ENCODE assay signal across 29 cellular contexts in the genomic region with DNA sequence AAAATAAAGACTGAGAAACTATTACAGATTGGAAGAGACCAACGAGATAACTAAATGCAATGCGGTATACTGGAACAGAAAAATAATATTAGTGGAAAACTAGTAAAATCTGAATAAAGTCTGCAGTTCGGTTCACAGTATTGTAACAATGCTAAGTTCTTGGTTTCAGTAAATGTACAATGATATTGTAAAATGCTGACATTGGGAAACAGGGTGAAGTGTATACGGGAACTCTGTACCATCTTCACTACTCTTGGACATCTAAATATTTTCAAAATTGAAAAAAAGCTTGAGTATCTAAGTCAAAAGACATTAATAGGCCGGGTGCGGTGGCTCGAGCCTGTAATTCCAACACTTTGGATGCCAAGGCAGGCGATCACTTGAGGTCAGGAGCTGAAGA.
"Had no signal": no experiment of that assay in that cellular context is flagged by ENCODE, and none has a peak within 500 bp of the region (broad histone marks: within the 10 kb centered on the region; RNA-seq: fewer than 3 reads in every experiment).

No MANE protein-coding gene starts in this region.

- DNase-seq: naive thymus-derived CD8-positive, alpha-beta T cell; nephron progenitor cell; nucleus accumbens; pancreas; retina; right cardiac atrium; spleen; stimulated activated CD4-positive, alpha-beta T cell treated with anti-CD3 and anti-CD28 coated beads, Interleukin-12 subunit alpha, Interleukin-12 subunit beta, amount 100 ng/mL, for 4 hours; stimulated activated CD4-positive, alpha-beta T cell treated with anti-CD3 and anti-CD28 coated beads, Interleukin-1b, Interleukin-23, amount 100 ng/mL, for 48 hours; stimulated activated CD4-positive, alpha-beta T cell treated with anti-CD3 and anti-CD28 coated beads, Interleukin-4, amount 100 ng/mL, for 1 hour; stimulated activated CD4-positive, alpha-beta T cell treated with anti-CD3 and anti-CD28 coated beads, Interleukin-4, amount 100 ng/mL, for 4 hours; stimulated activated CD8-positive, alpha-beta memory T cell treated with anti-CD3 and anti-CD28 coated beads, Interleukin-4, amount 100 ng/mL, for 48 hours; stimulated activated naive CD4-positive, alpha-beta T cell; stimulated activated naive CD8-positive, alpha-beta T cell treated with anti-CD3 and anti-CD28 coated beads, Interleukin-15, amount 100 ng/mL, for 72 hours; stimulated activated naive CD8-positive, alpha-beta T cell treated with anti-CD3 and anti-CD28 coated beads, Interleukin-15, Interleukin-2, amounts not matched to agents 100 U/mL and 50 U/mL, for 24 hours; substantia nigra; testis; tibial artery; transverse colon; upper lobe of right lung; uterus had no signal

- FAIRE-seq: pancreas had no signal

- H3K9me3 ChIP-seq: neutrophil, pancreas, prostate gland, spleen, suprapubic skin, testis, tibial artery, transverse colon, upper lobe of right lung, uterus had no signal

- ATAC-seq: naive thymus-derived CD8-positive, alpha-beta T cell; natural killer cell treated with Interleukin-12 subunit alpha and Interleukin-12 subunit beta and Interleukin-15 and Interleukin-18, amount 100 ng/mL, for 72 hours; pancreas; right cardiac atrium; sciatic nerve; stimulated activated memory B cell treated with anti-CD40 and anti-IgM and Interleukin-4, amounts not matched to agents 10 μg/mL and 1 μg/mL and 100 μg/mL, for 72 hours; stimulated activated naive CD8-positive, alpha-beta T cell treated with anti-CD3 and anti-CD28 coated beads, Interleukin-15, amount 100 ng/mL, for 72 hours; stimulated activated naive CD8-positive, alpha-beta T cell treated with anti-CD3 and anti-CD28 coated beads, Interleukin-15, Interleukin-2, amounts not matched to agents 100 U/mL and 50 U/mL, for 24 hours; upper lobe of right lung had no signal

- H3K4me2 ChIP-seq: smooth muscle cell had no signal

- H3K4me3 ChIP-seq: pancreas, prostate gland, skin epidermis, smooth muscle cell, spleen, suprapubic skin, testis, tibial artery, transverse colon, upper lobe of right lung, uterus had no signal

- H3K4me1 ChIP-seq: pancreas, prostate gland, spleen, suprapubic skin, testis, tibial artery, transverse colon, upper lobe of right lung, uterus had no signal

- H3K27me3 ChIP-seq: neutrophil, pancreas, spleen, suprapubic skin, testis, tibial artery, transverse colon, upper lobe of right lung, uterus had no signal

- H3K27ac ChIP-seq: neutrophil, pancreas, prostate gland, skin epidermis, spleen, suprapubic skin, testis, tibial artery, transverse colon, upper lobe of right lung, uterus had no signal

- H3K36me3 ChIP-seq: neutrophil, pancreas, prostate gland, spleen, suprapubic skin, tibial artery, transverse colon, upper lobe of right lung, uterus had no signal
